Comparison of ENCODE assay signal across 1 cellular context in the genomic region with DNA sequence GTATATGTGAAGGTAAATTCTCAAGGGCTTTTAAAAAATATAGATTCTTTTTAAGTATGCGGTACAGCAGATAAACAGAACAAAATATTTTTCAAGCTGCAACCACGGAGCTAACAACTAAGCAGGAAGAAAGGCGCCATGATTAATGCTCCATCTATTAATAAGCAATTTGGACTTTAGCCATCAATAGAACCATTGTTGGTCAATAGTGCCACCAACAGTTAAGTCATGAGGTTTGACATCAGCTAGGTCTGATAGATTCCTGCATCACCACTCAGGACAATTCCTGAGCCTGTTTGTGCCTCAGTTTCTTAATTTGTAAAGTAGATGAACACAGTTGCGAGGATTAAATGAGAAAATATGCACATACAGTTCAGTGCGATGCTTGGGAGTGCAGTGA.
TF ChIP-seq lines count a peak whose summit lies in the region.

No MANE protein-coding gene starts in this region.

TF ChIP-seq in liver, 16 proteins besides CTCF, POLR2A, EP300 and RAD21 (continued from another document):
- TF ChIP-seq REST (IDR thresholded peaks at IDR 0.05) (no peak), MAX (IDR thresholded peaks at IDR 0.05) (no peak), NR2F2 (IDR thresholded peaks at IDR 0.05) (no peak), FOXA2 (IDR thresholded peaks at IDR 0.05) (no peak)
- TF ChIP-seq, protein P1, sequence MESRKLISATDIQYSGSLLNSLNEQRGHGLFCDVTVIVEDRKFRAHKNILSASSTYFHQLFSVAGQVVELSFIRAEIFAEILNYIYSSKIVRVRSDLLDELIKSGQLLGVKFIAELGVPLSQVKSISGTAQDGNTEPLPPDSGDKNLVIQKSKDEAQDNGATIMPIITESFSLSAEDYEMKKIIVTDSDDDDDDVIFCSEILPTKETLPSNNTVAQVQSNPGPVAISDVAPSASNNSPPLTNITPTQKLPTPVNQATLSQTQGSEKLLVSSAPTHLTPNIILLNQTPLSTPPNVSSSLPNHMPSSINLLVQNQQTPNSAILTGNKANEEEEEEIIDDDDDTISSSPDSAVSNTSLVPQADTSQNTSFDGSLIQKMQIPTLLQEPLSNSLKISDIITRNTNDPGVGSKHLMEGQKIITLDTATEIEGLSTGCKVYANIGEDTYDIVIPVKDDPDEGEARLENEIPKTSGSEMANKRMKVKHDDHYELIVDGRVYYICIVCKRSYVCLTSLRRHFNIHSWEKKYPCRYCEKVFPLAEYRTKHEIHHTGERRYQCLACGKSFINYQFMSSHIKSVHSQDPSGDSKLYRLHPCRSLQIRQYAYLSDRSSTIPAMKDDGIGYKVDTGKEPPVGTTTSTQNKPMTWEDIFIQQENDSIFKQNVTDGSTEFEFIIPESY (IDR thresholded peaks at IDR 0.05), result no peak
